ENCODE assay signal across 9 cellular contexts in the genomic region with DNA sequence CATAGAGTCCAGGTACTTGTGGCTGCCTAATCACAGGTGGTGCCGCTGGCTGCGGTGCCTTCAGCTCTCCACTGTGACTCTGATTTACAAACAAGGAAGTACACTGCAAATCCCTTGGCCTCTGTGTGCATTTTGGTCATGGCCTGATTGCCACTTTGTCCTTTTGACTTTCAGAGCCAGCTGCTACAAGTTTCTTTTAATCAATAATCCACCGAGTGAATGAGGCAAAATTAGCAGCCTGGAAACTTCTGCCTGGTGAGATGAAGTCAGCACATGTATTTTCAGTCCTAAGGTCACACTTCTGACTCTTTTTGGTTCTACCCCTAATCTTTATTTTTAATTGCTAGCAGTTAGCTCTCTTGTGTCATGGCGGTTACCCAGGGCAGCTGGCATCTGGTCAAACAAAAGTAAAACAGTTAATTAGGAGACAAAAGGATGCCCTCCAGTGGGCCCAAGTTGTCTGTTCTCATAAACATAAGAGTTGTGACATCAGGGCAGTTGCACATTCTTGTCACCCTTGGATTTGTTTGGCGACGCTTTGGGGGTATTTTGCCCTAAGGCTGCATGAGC.
A peak's percentile ranks its signal among the peaks of the same experiment; 100 is the strongest.
DNase-seq lines count a peak whose midpoint lies in the region; ATAC-seq and TF ChIP-seq lines count a peak whose summit lies in the region.
"Had no signal": no experiment of that assay in that cellular context is flagged by ENCODE, and none has a peak within 500 bp of the region (broad histone marks: within the 10 kb centered on the region; RNA-seq: fewer than 3 reads in every experiment).

No MANE protein-coding gene starts in this region.

- ATAC-seq in GM19468 (IDR thresholded peaks at IDR 0.05; ENCODE audit: extremely low read depth, unreplicated experiment) (peak; percentile 67), T-cell (replicated peaks in 1 of 4) (no peak), HG02885 (IDR thresholded peaks at IDR 0.05; ENCODE audit: poor library complexity, unreplicated experiment) (no peak)

- 70% methylated on average over 6 of the region's 6 CpGs for WGBS in suprapubic skin

- H3K4me1 ChIP-seq in duodenal mucosa (ENCODE audit: control insufficient read depth in 1 of 2, insufficient read depth in 2 of 2, low read length in 2 of 2): peaks cover 35 to 60% of the 10 kb centered on the region in 2 donors
- H3K4me1 ChIP-seq in suprapubic skin: peaks cover 56% of the 10 kb centered on the region

- H3K27me3 Mint-ChIP-seq in Calu3 (ENCODE audit: unreplicated experiment) (no peaks in the 10 kb centered on the region), T-cell (peaks cover 4 to 12% of the 10 kb centered on the region in 2 donors)

- H3K27me3 ChIP-seq in duodenal mucosa (ENCODE audit: control insufficient read depth in 1 of 2, insufficient read depth in 2 of 2, low read length in 2 of 2): no peaks in the 10 kb centered on the region
- no peaks in the 10 kb centered on the region for H3K27me3 ChIP-seq in suprapubic skin

- H3K27ac ChIP-seq in duodenal mucosa (ENCODE audit: low read depth, low read length): peak overlapping the region; percentile 61
- H3K27ac ChIP-seq in suprapubic skin: peak overlapping the region; percentile 69

- intact Hi-C loops in Calu3 (cut with micrococcal nuclease; ENCODE audit: unreplicated experiment): loop anchor here (5.0 kb wide), 1 partner anchor 61 kb away; a partner anchor contains a TSS

- no peaks in the 10 kb centered on the region for H3K36me3 ChIP-seq in duodenal mucosa (ENCODE audit: control insufficient read depth in 1 of 2, insufficient read depth in 2 of 2, low read length in 2 of 2)
- no peaks in the 10 kb centered on the region for H3K36me3 ChIP-seq in suprapubic skin

- no peaks in the 10 kb centered on the region for H3K9me3 Mint-ChIP-seq in Calu3 (ENCODE audit: low read depth, unreplicated experiment)
- H3K9me3 Mint-ChIP-seq in T-cell: no peaks in the 10 kb centered on the region

- H3K36me3 Mint-ChIP-seq in Calu3 (ENCODE audit: insufficient read depth, unreplicated experiment): no peaks in the 10 kb centered on the region
- H3K36me3 Mint-ChIP-seq in T-cell: no peaks in the 10 kb centered on the region
- H3K36me3 Mint-ChIP-seq: activated naive CD8-positive, alpha-beta T cell had no signal

- DNase-seq in Calu3 (peak; percentile 10), NCI-H1092 (lab: John Stamatoyannopoulos, UW) (peak; percentile 51), suprapubic skin (ENCODE audit: low spot score in 2 of 2) (no peak), T-cell (no peak), epidermal melanocyte (ENCODE audit: insufficient read length, low spot score) (no peak)

- no peak for TF ChIP-seq POLR2A in suprapubic skin (IDR thresholded peaks at IDR 0.05)

- TF ChIP-seq CTCF in Calu3 (IDR thresholded peaks at IDR 0.05; ENCODE audit: unreplicated experiment) (no peak), suprapubic skin (IDR thresholded peaks at IDR 0.05) (no peak)

- H3K9ac ChIP-seq in duodenal mucosa (ENCODE audit: low read depth in 1 of 2, low read length in 2 of 2): no peak overlapping the region

- H3K9me3 ChIP-seq in duodenal mucosa (ENCODE audit: control insufficient read depth in 1 of 2, low read length in 2 of 2) (no peaks in the 10 kb centered on the region), suprapubic skin (no peaks in the 10 kb centered on the region)

- BruUV-seq in Calu3 (replicated peaks; lab: Mats Ljungman, UMichigan): no TSS peak

- CTCF ChIA-PET in Calu3 (lab: Charles Lee) (interaction anchor here (1.2 kb wide), 1 partner anchor 11 kb away, joined by 3 read pairs; no protein-coding TSS in a partner anchor), T-cell (lab: Charles Lee) (no interaction called here)

- H3K4me3 Mint-ChIP-seq in Calu3 (ENCODE audit: low read depth, unreplicated experiment): no peak overlapping the region
- H3K4me3 Mint-ChIP-seq in T-cell: no peak overlapping the region
- H3K4me3 Mint-ChIP-seq: activated naive CD8-positive, alpha-beta T cell had no signal

- H3K4me1 Mint-ChIP-seq in Calu3 (ENCODE audit: low read depth, unreplicated experiment) (peaks cover 27% of the 10 kb centered on the region), T-cell (no peaks in the 10 kb centered on the region)

- TF ChIP-seq EP300 in suprapubic skin (IDR thresholded peaks at IDR 0.05): no peak

- H3K4me3 ChIP-seq in duodenal mucosa (ENCODE audit: low read depth in 1 of 2, low read length in 2 of 2) (peak overlapping the region in 1 of 2 donors; percentile 3), suprapubic skin (no peak overlapping the region)

- POLR2A ChIA-PET in T-cell (lab: Charles Lee): no interaction called here

- H3K27ac Mint-ChIP-seq in Calu3 (ENCODE audit: unreplicated experiment): no peak overlapping the region
- no peak overlapping the region for H3K27ac Mint-ChIP-seq in T-cell
- H3K27ac Mint-ChIP-seq: activated naive CD8-positive, alpha-beta T cell had no signal

Comparison
In these comparisons a context has a peak if more than half of its experiments do, and no peak if none do; other contexts are left out.
1. DNase-seq: peak in Calu3 (single experiment) and NCI-H1092 (single experiment); none in suprapubic skin (0 of 2), T-cell (0 of 34) and epidermal melanocyte (single experiment).